In genomic region chr4:99061048-99061447, GRCh38 we compare ENCODE assay signal across 16 cellular contexts. TPM values are rescaled to one million over a fixed set of nuclear protein-coding genes. Genes with fewer than 3 reads are reported as not detected.
DNase-seq lines count a peak whose midpoint lies in the region; ATAC-seq and TF ChIP-seq lines count a peak whose summit lies in the region.
"Had no signal": no experiment of that assay in that cellular context is flagged by ENCODE, and none has a peak within 500 bp of the region (broad histone marks: within the 10 kb centered on the region; RNA-seq: fewer than 3 reads in every experiment).

No MANE protein-coding gene starts in this region.

- H3K27ac ChIP-seq in epithelial cell of prostate = peak overlapping the region; percentile 83
- H3K27ac ChIP-seq in sigmoid colon = peak overlapping the region; percentile 67 to 84 (median 76)

- H3K4me3 Mint-ChIP-seq in IgD-negative memory B cell = peak overlapping the region in 1 of 4 donors; percentile 28
- H3K4me3 Mint-ChIP-seq: brain; CD14-positive monocyte; T-helper 2 cell treated with Interferon-gamma antibody and Interleukin-4, amounts not matched to agents 5 μg/mL and 100 μg/mL, for 36 hours had no signal

- H3K4me3 ChIP-seq in sigmoid colon = no peak overlapping the region

- 89 to 95% methylated on average over 7 of the region's 7 CpGs for WGBS in sigmoid colon, 2 donors

- H3K27me3 ChIP-seq in sigmoid colon = no peaks in the 10 kb centered on the region

- peaks cover 0 to 43% (median 23%) of the 10 kb centered on the region in 4 donors for H3K4me1 ChIP-seq in sigmoid colon

- peaks cover 2 to 6% (median 3%) of the 10 kb centered on the region in 3 donors for H3K4me1 Mint-ChIP-seq in IgD-negative memory B cell

- H3K36me3 ChIP-seq in sigmoid colon = peaks cover 0 to 20% (median 11%) of the 10 kb centered on the region in 4 donors

- peak overlapping the region in 2 of 3 donors; percentile 42 to 85 for H3K27ac Mint-ChIP-seq in IgD-negative memory B cell
- H3K27ac Mint-ChIP-seq: T-helper 2 cell treated with Interferon-gamma antibody and Interleukin-4, amounts not matched to agents 5 μg/mL and 100 μg/mL, for 36 hours had no signal

- H3K36me3 Mint-ChIP-seq in IgD-negative memory B cell = peaks cover 2% of the 10 kb centered on the region

- no peak for TF ChIP-seq CTCF in sigmoid colon (IDR thresholded peaks at IDR 0.05)

- TF ChIP-seq EP300 in sigmoid colon (IDR thresholded peaks at IDR 0.05) = no peak

- no peaks in the 10 kb centered on the region for H3K9me3 Mint-ChIP-seq in IgD-negative memory B cell
- H3K9me3 Mint-ChIP-seq: T-helper 2 cell treated with Interferon-gamma antibody and Interleukin-4, amounts not matched to agents 5 μg/mL and 100 μg/mL, for 36 hours had no signal

- TF ChIP-seq POLR2A in sigmoid colon (IDR thresholded peaks at IDR 0.05) = no peak

- no peaks in the 10 kb centered on the region for H3K27me3 Mint-ChIP-seq in IgD-negative memory B cell
- H3K27me3 Mint-ChIP-seq: brain had no signal

- no peaks in the 10 kb centered on the region for H3K9me3 ChIP-seq in sigmoid colon

- DNase-seq in epithelial cell of prostate (ENCODE audit: low read depth, low spot score) (no peak), sigmoid colon (no peak), amniotic stem cell (lab: John Stamatoyannopoulos, UW) (no peak), dermis blood vessel endothelial cell (no peak)
- DNase-seq: activated CD4-positive, alpha-beta T cell treated with anti-CD3 and anti-CD28 coated beads, Interleukin-2, amount 50 U/mL, for 4 hours; Kasumi-1; NCI-H1930; NCI-H82; posterior cingulate gyrus; stimulated activated CD4-positive, alpha-beta T cell treated with anti-CD3 and anti-CD28 coated beads, Interleukin-15, amount 100 ng/mL, for 24 hours had no signal

- intact Hi-C loops in sigmoid colon (cut with DNase I) = no loop called here

- ATAC-seq in GM18867 (IDR thresholded peaks at IDR 0.05; ENCODE audit: unreplicated experiment) (peak; percentile 69), GM18909 (IDR thresholded peaks at IDR 0.05; ENCODE audit: poor library complexity, unreplicated experiment) (no peak)

RNA-seq across cellular contexts. Expression of gene ADH5, which starts 27.5 kb away (rescaled TPM):
- polyA plus RNA-seq in IgD-negative memory B cell (84.5 TPM), sigmoid colon (100 to 1,000 TPM; 146 to 237 (median 196) TPM)
- total RNA-seq in sigmoid colon (100 to 1,000 TPM; 235 to 349 (median 263) TPM), dermis blood vessel endothelial cell (69.8 and 77.2 TPM in 2 replicates)
